1 cellular context compared by ENCODE assay signal in genomic region chr7:4973728-4974198, GRCh38.
TF ChIP-seq lines count a peak whose summit lies in the region.

No MANE protein-coding gene starts in this region.

TF ChIP-seq in HepG2, 621 proteins besides CTCF, POLR2A, EP300 and RAD21 (continued from another document and continues in another):
- TF ChIP-seq NFAT5 (CRISPR knock-in tag; IDR thresholded peaks at IDR 0.05) (no peak; the same call in 1 of the 2 replicates), ZFX (CRISPR knock-in tag; IDR thresholded peaks at IDR 0.05; ENCODE audit: low read depth) (peak; percentile 88; the same call in 1 of the 2 replicates), ZNF205 (CRISPR knock-in tag; IDR thresholded peaks at IDR 0.05) (peak; percentile 64; the same call in 1 of the 2 replicates), HNRNPUL1 (IDR thresholded peaks at IDR 0.05; ENCODE audit: low read depth, low read length) (no peak), TEAD3 (CRISPR knock-in tag; optimal IDR thresholded peaks at IDR 0.05; ENCODE audit: borderline replicate concordance) (peak; percentile 73), ZNF563 (CRISPR knock-in tag; IDR thresholded peaks at IDR 0.05) (peak; percentile 27; the same call in 1 of the 2 replicates), REXO4 (CRISPR knock-in tag; IDR thresholded peaks at IDR 0.05; ENCODE audit: borderline replicate concordance) (no peak), AHR (CRISPR knock-in tag; IDR thresholded peaks at IDR 0.05) (no peak), ZNF75D (CRISPR knock-in tag; IDR thresholded peaks at IDR 0.05; ENCODE audit: borderline replicate concordance) (no peak), ZSCAN20 (CRISPR knock-in tag; IDR thresholded peaks at IDR 0.05; ENCODE audit: borderline replicate concordance) (0 out of 2 replicates have a peak, but pooled peaks have one; percentile 8), REL (CRISPR knock-in tag; conservative IDR thresholded peaks at IDR 0.05) (no peak), ZNF574 (CRISPR knock-in tag; IDR thresholded peaks at IDR 0.05) (peak; percentile 99), ATF2 (CRISPR knock-in tag; IDR thresholded peaks at IDR 0.05) (0 out of 2 replicates have a peak, but pooled peaks have one; percentile 48), SRY (CRISPR knock-in tag; IDR thresholded peaks at IDR 0.05) (no peak), ZNF644 (CRISPR knock-in tag; IDR thresholded peaks at IDR 0.05; ENCODE audit: low read depth) (0 out of 2 replicates have a peak, but pooled peaks have one; percentile 34), ZFP82 (CRISPR knock-in tag; IDR thresholded peaks at IDR 0.05; ENCODE audit: borderline replicate concordance) (no peak), ZKSCAN8 (CRISPR knock-in tag; IDR thresholded peaks at IDR 0.05; ENCODE audit: borderline replicate concordance) (peak; percentile 37; the same call in 1 of the 2 replicates), TARDBP (CRISPR knock-in tag; IDR thresholded peaks at IDR 0.05) (peak; percentile 72; the same call in 1 of the 2 replicates), ZNF264 (CRISPR knock-in tag; IDR thresholded peaks at IDR 0.05) (peak; percentile 75; the same call in 1 of the 2 replicates), GPN1 (CRISPR knock-in tag; IDR thresholded peaks at IDR 0.05; ENCODE audit: borderline replicate concordance) (no peak), KAT8 (CRISPR knock-in tag; IDR thresholded peaks at IDR 0.05) (peak; percentile 77), ZNF724P (CRISPR knock-in tag; IDR thresholded peaks at IDR 0.05; ENCODE audit: borderline replicate concordance) (no peak), CHD4 (IDR thresholded peaks at IDR 0.05; ENCODE audit: borderline replicate concordance, low read length) (0 out of 2 replicates have a peak, but pooled peaks have one; percentile 24), HMGXB4 (CRISPR knock-in tag; IDR thresholded peaks at IDR 0.05; ENCODE audit: borderline replicate concordance in 1 of 2, low read depth in 1 of 2) (peak; percentile 96), NR2C2 (CRISPR knock-in tag; IDR thresholded peaks at IDR 0.05; ENCODE audit: borderline replicate concordance) (0 out of 2 replicates have a peak, but pooled peaks have one; percentile 42), MAZ (IDR thresholded peaks at IDR 0.05; ENCODE audit: borderline replicate concordance, low read depth, low read length) (no peak; the same call in 1 of the 2 replicates), MAZ (CRISPR knock-in tag; IDR thresholded peaks at IDR 0.05; ENCODE audit: low read depth) (0 out of 2 replicates have a peak, but pooled peaks have one; percentile 30), MATR3 (CRISPR knock-in tag; IDR thresholded peaks at IDR 0.05) (no peak), SPEN (CRISPR knock-in tag; IDR thresholded peaks at IDR 0.05; ENCODE audit: low read depth) (peak; percentile 37; the same call in 1 of the 2 replicates), ZNF17 (CRISPR knock-in tag; IDR thresholded peaks at IDR 0.05) (no peak), HNF1A (IDR thresholded peaks at IDR 0.05; ENCODE audit: low read depth) (no peak), HNF1A (CRISPR knock-in tag; IDR thresholded peaks at IDR 0.05; ENCODE audit: borderline replicate concordance) (no peak), ISX (CRISPR knock-in tag; conservative IDR thresholded peaks at IDR 0.05) (no peak), ZNF281 (CRISPR knock-in tag; IDR thresholded peaks at IDR 0.05; ENCODE audit: borderline replicate concordance) (peak; percentile 11; the same call in 1 of the 2 replicates), ZNF883 (CRISPR knock-in tag; IDR thresholded peaks at IDR 0.05; ENCODE audit: not compliant biosample characterization) (peak; percentile 70), HNF1B (CRISPR knock-in tag; IDR thresholded peaks at IDR 0.05) (peak; percentile 58), DR1 (CRISPR knock-in tag; IDR thresholded peaks at IDR 0.05) (peak; percentile 60; the same call in 1 of the 2 replicates), ZNF296 (CRISPR knock-in tag; conservative IDR thresholded peaks at IDR 0.05) (no peak)
